Comparison of ENCODE assay signal across 15 cellular contexts in the genomic region with DNA sequence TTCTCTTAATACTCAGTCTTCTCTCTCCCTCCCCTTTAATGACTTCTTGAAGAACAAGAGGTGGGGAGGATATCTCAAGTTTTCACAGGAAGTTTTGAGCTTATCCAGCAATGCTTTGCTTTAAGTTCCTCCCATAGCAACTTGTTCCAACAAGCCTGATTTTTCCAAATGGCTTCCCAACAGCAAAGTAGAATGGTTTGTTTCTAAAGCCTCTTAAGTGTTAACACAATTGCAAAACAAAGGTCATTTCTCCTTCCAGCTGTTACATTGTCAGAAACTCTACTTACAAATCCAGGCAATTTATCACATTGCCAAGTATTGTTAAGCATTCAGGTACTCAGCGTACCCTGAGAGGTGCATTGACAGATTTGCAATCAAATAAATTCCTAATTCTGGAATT.
"Had no signal": no experiment of that assay in that cellular context is flagged by ENCODE, and none has a peak within 500 bp of the region (broad histone marks: within the 10 kb centered on the region; RNA-seq: fewer than 3 reads in every experiment).

No MANE protein-coding gene starts in this region.

- H3K36me3 Mint-ChIP-seq: immature natural killer cell; stimulated activated naive B cell treated with anti-CD40 and anti-IgM and Interleukin-4, amounts not matched to agents 10 μg/mL and 1 μg/mL and 100 μg/mL, for 72 hours had no signal

- DNase-seq: activated CD4-positive, alpha-beta T cell treated with anti-CD3 and anti-CD28 coated beads, Interleukin-2, amount 50 U/mL, for 1 hour; activated T-cell treated with anti-CD3 and anti-CD28 coated beads, Interleukin-2, amount 50 U/mL, for 48 hours; central memory CD4-positive, alpha-beta T cell; effector CD8-positive, alpha-beta T cell; hypothalamus; immature natural killer cell; left colon; naive thymus-derived CD4-positive, alpha-beta T cell; occipital lobe; SK-N-SH; stimulated activated CD4-positive, alpha-beta T cell treated with anti-CD3 and anti-CD28 coated beads, Interleukin-2, amount 100 ng/mL, for 24 hours; stimulated activated naive B cell treated with anti-CD40 and anti-IgM and Interleukin-4, amounts not matched to agents 10 μg/mL and 1 μg/mL and 100 μg/mL, for 72 hours; trophoblast cell had no signal

- H3K9me3 Mint-ChIP-seq: immature natural killer cell; stimulated activated naive B cell treated with anti-CD40 and anti-IgM and Interleukin-4, amounts not matched to agents 10 μg/mL and 1 μg/mL and 100 μg/mL, for 72 hours had no signal

- H3K4me3 Mint-ChIP-seq: immature natural killer cell; naive thymus-derived CD4-positive, alpha-beta T cell; stimulated activated naive B cell treated with anti-CD40 and anti-IgM and Interleukin-4, amounts not matched to agents 10 μg/mL and 1 μg/mL and 100 μg/mL, for 72 hours had no signal

- H3K27me3 Mint-ChIP-seq: progenitor cell of endocrine pancreas had no signal

- H3K27ac Mint-ChIP-seq: immature natural killer cell; progenitor cell of endocrine pancreas; stimulated activated naive B cell treated with anti-CD40 and anti-IgM and Interleukin-4, amounts not matched to agents 10 μg/mL and 1 μg/mL and 100 μg/mL, for 72 hours had no signal

- H3K4me1 Mint-ChIP-seq: immature natural killer cell had no signal

- ATAC-seq: left colon; naive thymus-derived CD4-positive, alpha-beta T cell; sciatic nerve; stimulated activated naive B cell treated with anti-CD40 and anti-IgM and Interleukin-4, amounts not matched to agents 10 μg/mL and 1 μg/mL and 100 μg/mL, for 72 hours had no signal
